ENCODE assay signal across 19 cellular contexts in genomic region chr7:130804156-130804708, GRCh38.
A peak's percentile ranks its signal among the peaks of the same experiment; 100 is the strongest.
DNase-seq lines count a peak whose midpoint lies in the region; ATAC-seq, FAIRE-seq and TF ChIP-seq lines count a peak whose summit lies in the region.
"Had no signal": no experiment of that assay in that cellular context is flagged by ENCODE, and none has a peak within 500 bp of the region (broad histone marks: within the 10 kb centered on the region; RNA-seq: fewer than 3 reads in every experiment).

No MANE protein-coding gene starts in this region.

- H3K4me1 ChIP-seq in right lobe of liver, result no peaks in the 10 kb centered on the region
- H3K4me1 ChIP-seq: BLaER1 treated with 17β-estradiol and CSF1 and Interleukin-3, amounts not matched to agents 10 nM and 100 nM; Peyer's patch had no signal

- intact Hi-C loops in right lobe of liver (cut with DNase I) (no loop called here), posterior cingulate gyrus (cut with DNase I) (no loop called here)

- TF ChIP-seq CTCF in omental fat pad (IDR thresholded peaks at IDR 0.05) (no peak), GM10266 (IDR thresholded peaks at IDR 0.05; ENCODE audit: control insufficient read depth, insufficient read depth, low read depth, missing control alignments) (no peak), right lobe of liver (IDR thresholded peaks at IDR 0.05) (no peak)

- H3K9me3 ChIP-seq in right lobe of liver, result no peaks in the 10 kb centered on the region
- H3K9me3 ChIP-seq: BLaER1 treated with 17β-estradiol and CSF1 and Interleukin-3, amounts not matched to agents 10 nM and 100 nM; MG63; Peyer's patch had no signal

- peak; percentile 85 for FAIRE-seq in endometrium (lab: Jason Lieb, UNC)
- FAIRE-seq: G401.6, GM19239 had no signal

- 47% methylated on average over 3 of the region's 3 CpGs for WGBS in right lobe of liver (ENCODE audit: insufficient coverage, low coverage, low lambda C conversion rate, missing lambda C conversion rate)

- ATAC-seq in omental fat pad (ENCODE audit: low FRiP score) (peak; percentile 68), HG02798 (IDR thresholded peaks at IDR 0.05; ENCODE audit: poor library complexity, unreplicated experiment) (no peak), right lobe of liver (no peak)

- no peaks in the 10 kb centered on the region for H3K36me3 ChIP-seq in right lobe of liver
- H3K36me3 ChIP-seq: BLaER1 treated with 17β-estradiol and CSF1 and Interleukin-3, amounts not matched to agents 10 nM and 100 nM; MG63; Peyer's patch had no signal

- no peaks in the 10 kb centered on the region for H3K27me3 ChIP-seq in right lobe of liver
- H3K27me3 ChIP-seq: BLaER1 treated with 17β-estradiol and CSF1 and Interleukin-3, amounts not matched to agents 10 nM and 100 nM; MG63; Peyer's patch had no signal

- DNase-seq in LHCN-M2 (ENCODE audit: low read depth), result peak; percentile 60
- DNase-seq in omental fat pad (ENCODE audit: low spot score), result no peak
- DNase-seq in GM10266 (ENCODE audit: extremely low spot score), result no peak
- DNase-seq in right lobe of liver, result no peak
- no peak for DNase-seq in posterior cingulate gyrus
- DNase-seq: Calu3; CD4-positive, alpha-beta memory T cell; DMS153; MG63; NCI-H1417 treated with DMSO at 0.1 percent for 48 hours; NCI-H187; NCI-H446; NCI-H526; Peyer's patch had no signal

- no peak overlapping the region for H3K4me3 ChIP-seq in right lobe of liver
- H3K4me3 ChIP-seq: BLaER1 treated with 17β-estradiol and CSF1 and Interleukin-3, amounts not matched to agents 10 nM and 100 nM; MG63; Peyer's patch had no signal

- H3K27ac ChIP-seq in right lobe of liver, result no peak overlapping the region
- H3K27ac ChIP-seq: BLaER1 treated with 17β-estradiol and CSF1 and Interleukin-3, amounts not matched to agents 10 nM and 100 nM; Peyer's patch had no signal

- no peak for TF ChIP-seq POLR2A in right lobe of liver (IDR thresholded peaks at IDR 0.05)
